Comparison of ENCODE assay signal across 15 cellular contexts in genomic region chr3:55607844-55608243, GRCh38.
DNase-seq lines count a peak whose midpoint lies in the region; ATAC-seq, FAIRE-seq and TF ChIP-seq lines count a peak whose summit lies in the region.
"Had no signal": no experiment of that assay in that cellular context is flagged by ENCODE, and none has a peak within 500 bp of the region (broad histone marks: within the 10 kb centered on the region; RNA-seq: fewer than 3 reads in every experiment).

No MANE protein-coding gene starts in this region.

- DNase-seq in choroid plexus epithelial cell (ENCODE audit: low read depth), result peak; percentile 63
- DNase-seq in SHP77 (lab: John Stamatoyannopoulos, UW), result no peak
- DNase-seq in NCI-H2171 treated with DMSO at 0.1 percent for 48 hours (lab: John Stamatoyannopoulos, UW), result no peak
- no peak for DNase-seq in SKM-1 treated with dmso at 0.1 percent for 144 hours (lab: John Stamatoyannopoulos, UW; ENCODE audit: unreplicated experiment)
- no peak for DNase-seq in small intestine
- DNase-seq: activated CD4-positive, CD25-positive, alpha-beta regulatory T cell treated with anti-CD3 and anti-CD28 coated beads, Interleukin-2, amount 50 U/mL, for 72 hours; activated naive CD4-positive, alpha-beta T cell; CD8-positive, alpha-beta memory T cell; dermis blood vessel endothelial cell; head of caudate nucleus had no signal

- H3K4me3 ChIP-seq in choroid plexus epithelial cell (ENCODE audit: low read depth, low read length) (no peak overlapping the region), small intestine (ENCODE audit: low read depth in 1 of 2, low read length in 2 of 2) (no peak overlapping the region)
- H3K4me3 ChIP-seq: right atrium auricular region had no signal

- no peaks in the 10 kb centered on the region for H3K9me3 ChIP-seq in small intestine (ENCODE audit: control insufficient read depth, low read depth)
- H3K9me3 ChIP-seq: right atrium auricular region had no signal

- FAIRE-seq in small intestine (lab: Jason Lieb, UNC), result no peak

- no peaks in the 10 kb centered on the region for H3K4me1 ChIP-seq in small intestine (ENCODE audit: control insufficient read depth in 2 of 2, insufficient read depth in 1 of 2, low read depth in 1 of 2, low read length in 1 of 2)
- H3K4me1 ChIP-seq: right atrium auricular region had no signal

- TF ChIP-seq CTCF in choroid plexus epithelial cell (conservative IDR thresholded peaks at IDR 0.05; ENCODE audit: low read depth, low read length), result no peak

- no peak overlapping the region for H3K27ac ChIP-seq in small intestine (ENCODE audit: low read depth in 1 of 2, low read length in 1 of 2)
- H3K27ac ChIP-seq: right atrium auricular region had no signal

- H3K27me3 ChIP-seq in small intestine (ENCODE audit: control insufficient read depth in 2 of 2, insufficient read depth in 2 of 2, low read length in 2 of 2), result no peaks in the 10 kb centered on the region
- H3K27me3 ChIP-seq: right atrium auricular region had no signal

- peak; percentile 91 for ATAC-seq in GM18870 (IDR thresholded peaks at IDR 0.05; ENCODE audit: unreplicated experiment)
- ATAC-seq in GM21529 (IDR thresholded peaks at IDR 0.05; ENCODE audit: unreplicated experiment), result peak; percentile 91
- peak; percentile 84 for ATAC-seq in HG03159 (IDR thresholded peaks at IDR 0.05; ENCODE audit: unreplicated experiment)
- ATAC-seq: Right ventricle myocardium inferior had no signal

- WGBS in small intestine, 3 donors, result 79 to 85% (median 85%) methylated on average over 6 of the region's 6 CpGs

- H3K36me3 ChIP-seq in small intestine (ENCODE audit: control insufficient read depth in 2 of 2, insufficient read depth in 2 of 2, low read length in 2 of 2), result no peaks in the 10 kb centered on the region
- H3K36me3 ChIP-seq: right atrium auricular region had no signal
